1 cellular context compared by ENCODE assay signal in genomic region chr1:15938628-15939161, GRCh38.
TF ChIP-seq lines count a peak whose summit lies in the region.

No MANE protein-coding gene starts in this region.

TF ChIP-seq in IMR-90, 13 proteins besides CTCF, POLR2A, EP300 and RAD21 (continued from another document):
- no peak for TF ChIP-seq USF2 (IDR thresholded peaks at IDR 0.05; ENCODE audit: low read depth, low read length)
